ENCODE assay signal across 14 cellular contexts in genomic region chr1:31744165-31744888, GRCh38. TPM values are rescaled to one million over a fixed set of nuclear protein-coding genes. Genes with fewer than 3 reads are reported as not detected.
DNase-seq lines count a peak whose midpoint lies in the region; ATAC-seq and TF ChIP-seq lines count a peak whose summit lies in the region.
"Had no signal": no experiment of that assay in that cellular context is flagged by ENCODE, and none has a peak within 500 bp of the region (broad histone marks: within the 10 kb centered on the region; RNA-seq: fewer than 3 reads in every experiment).

No MANE protein-coding gene starts in this region.

- H3K27ac ChIP-seq in cardiac muscle cell: peak overlapping the region; percentile 85
- H3K27ac ChIP-seq in transverse colon: peak overlapping the region in 1 of 4 donors; percentile 21
- H3K27ac ChIP-seq in sigmoid colon: no peak overlapping the region
- H3K27ac ChIP-seq: 22Rv1, psoas muscle had no signal

- DNase-seq in cardiac muscle cell (ENCODE audit: low read depth in 1 of 2, low spot score in 1 of 2): no peak
- no peak for DNase-seq in left ventricle myocardium superior
- peak; percentile 99 for DNase-seq in RPMI8226
- peak; percentile 68 for DNase-seq in transverse colon
- DNase-seq in central memory CD4-positive, alpha-beta T cell: no peak
- no peak for DNase-seq in stimulated activated naive CD4-positive, alpha-beta T cell treated with Interleukin-2 at 50 U/mL for 16 hours (lab: John Stamatoyannopoulos, UW)
- no peak for DNase-seq in sigmoid colon
- DNase-seq: activated CD4-positive, alpha-beta T cell treated with anti-CD3 and anti-CD28 coated beads, Interleukin-2, amount 50 U/mL, for 1 hour; DMS 273 treated with DMSO at 0.1 percent for 48 hours; NCI-H1417 treated with DMSO at 0.1 percent for 48 hours; psoas muscle; stimulated activated CD4-positive, alpha-beta T cell treated with anti-CD3 and anti-CD28 coated beads, Interleukin-4, amount 100 ng/mL, for 24 hours had no signal

- H3K27me3 ChIP-seq in cardiac muscle cell (no peaks in the 10 kb centered on the region), transverse colon (no peaks in the 10 kb centered on the region), sigmoid colon (no peaks in the 10 kb centered on the region)

- no peak for TF ChIP-seq CTCF in cardiac muscle cell (IDR thresholded peaks at IDR 0.05; ENCODE audit: low read depth, low read length)
- no peak for TF ChIP-seq CTCF in transverse colon (IDR thresholded peaks at IDR 0.05)
- TF ChIP-seq CTCF in sigmoid colon (IDR thresholded peaks at IDR 0.05): no peak

- in situ Hi-C loops in transverse colon (cut with MboI; ENCODE audit: low pct_ligation_motif_present in 1 of 4, low pct_unique_long_range_greater_than_20kb in 1 of 4, low sequenced_read_pairs in 3 of 4): no loop called here

- H3K36me3 ChIP-seq in cardiac muscle cell: peaks cover 7% of the 10 kb centered on the region
- H3K36me3 ChIP-seq in transverse colon: no peaks in the 10 kb centered on the region
- H3K36me3 ChIP-seq in sigmoid colon: no peaks in the 10 kb centered on the region

- TF ChIP-seq POLR2A in transverse colon (IDR thresholded peaks at IDR 0.05) (no peak), sigmoid colon (IDR thresholded peaks at IDR 0.05) (no peak)

- ATAC-seq in left ventricle myocardium superior: no peak
- peak; percentile 57 for ATAC-seq in HG02642 (IDR thresholded peaks at IDR 0.05; ENCODE audit: poor library complexity, unreplicated experiment)

- H3K9me3 ChIP-seq in cardiac muscle cell (ENCODE audit: low read depth) (no peaks in the 10 kb centered on the region), transverse colon (no peaks in the 10 kb centered on the region), sigmoid colon (no peaks in the 10 kb centered on the region)
- H3K9me3 ChIP-seq: psoas muscle had no signal

- intact Hi-C loops in left ventricle myocardium superior (cut with micrococcal nuclease) (no loop called here), transverse colon (cut with DNase I; ENCODE audit: low total_unique reads) (loop anchor here (10.0 kb wide), 2 partner anchors 80 to 1970 kb away; no protein-coding TSS in a partner anchor), sigmoid colon (cut with DNase I) (no loop called here)

- H3K4me3 ChIP-seq in cardiac muscle cell: no peak overlapping the region
- H3K4me3 ChIP-seq in transverse colon: no peak overlapping the region
- no peak overlapping the region for H3K4me3 ChIP-seq in sigmoid colon
- H3K4me3 ChIP-seq: psoas muscle had no signal

- WGBS in transverse colon (ENCODE audit: low coverage in 1 of 2), 2 donors: 70 to 79% methylated on average over 2 to 26 of the region's 28 CpGs
- WGBS in sigmoid colon, 2 donors: 83 to 91% methylated on average over 28 of the region's 28 CpGs

- H3K4me1 ChIP-seq in cardiac muscle cell (ENCODE audit: low read depth): peaks cover 49% of the 10 kb centered on the region
- no peaks in the 10 kb centered on the region for H3K4me1 ChIP-seq in transverse colon
- H3K4me1 ChIP-seq in sigmoid colon: no peaks in the 10 kb centered on the region
- H3K4me1 ChIP-seq: psoas muscle had no signal

- TF ChIP-seq EP300 in transverse colon (IDR thresholded peaks at IDR 0.05; ENCODE audit: low read depth) (no peak), sigmoid colon (IDR thresholded peaks at IDR 0.05) (no peak)

RNA-seq across cellular contexts. Expression of gene ADGRB2, which starts 19.8 kb away (rescaled TPM):
- total RNA-seq in cardiac muscle cell (203 and 309 TPM in 2 replicates), left ventricle myocardium superior (10.0 TPM), transverse colon (1 to 10 TPM in 2 of 4 donors, under 1 TPM in 1, not detected in 1; 0.55 to 4.2 (median 1.1) TPM), sigmoid colon (1 to 10 TPM; 1.4 to 3.9 (median 1.5) TPM)
- polyA plus RNA-seq in cardiac muscle cell (95.0 and 109 TPM in 2 replicates), sigmoid colon (1 to 10 TPM in 1 of 3 donors, not detected in 2; 1.3 TPM)

RNA-seq across cellular contexts. Expression of gene COL16A1, which starts 40.5 kb away (rescaled TPM):
- total RNA-seq in cardiac muscle cell: 75.8 and 120 TPM in 2 replicates
- 67.7 and 119 TPM in 2 replicates for polyA plus RNA-seq in cardiac muscle cell
- 16.1 TPM for total RNA-seq in left ventricle myocardium superior
- 100 to 1,000 TPM in 1 of 4 donors, 10 to 100 TPM in 3; 14.3 to 135 (median 40.1) TPM for total RNA-seq in transverse colon
- 100 to 1,000 TPM in 2 of 4 donors, 10 to 100 TPM in 2; 43.1 to 271 (median 98.8) TPM for total RNA-seq in sigmoid colon
- polyA plus RNA-seq in sigmoid colon: 10 to 100 TPM in 1 of 3 donors, 1 to 10 TPM in 2; 4.6 to 23.4 (median 4.8) TPM

Comparison
In these comparisons a context has a peak if more than half of its experiments do, and no peak if none do; other contexts are left out.
1. RNA of gene ADGRB2, which starts 19.8 kb away (total RNA-seq): 203 to 309 TPM in cardiac muscle cell; 10.0 TPM in left ventricle myocardium superior (single experiment), 1.4 to 3.9 TPM in sigmoid colon and 0.55 to 4.2 TPM in transverse colon; every median in the first group is over 10 times any median in the second.
2. DNase-seq: peak in RPMI8226 (single experiment) and transverse colon (single experiment); none in cardiac muscle cell (0 of 2), left ventricle myocardium superior (single experiment), central memory CD4-positive, alpha-beta T cell (single experiment), stimulated activated naive CD4-positive, alpha-beta T cell treated with Interleukin-2 at 50 U/mL for 16 hours (single experiment) and sigmoid colon (single experiment).